8 cellular contexts compared by ENCODE assay signal in the genomic region with DNA sequence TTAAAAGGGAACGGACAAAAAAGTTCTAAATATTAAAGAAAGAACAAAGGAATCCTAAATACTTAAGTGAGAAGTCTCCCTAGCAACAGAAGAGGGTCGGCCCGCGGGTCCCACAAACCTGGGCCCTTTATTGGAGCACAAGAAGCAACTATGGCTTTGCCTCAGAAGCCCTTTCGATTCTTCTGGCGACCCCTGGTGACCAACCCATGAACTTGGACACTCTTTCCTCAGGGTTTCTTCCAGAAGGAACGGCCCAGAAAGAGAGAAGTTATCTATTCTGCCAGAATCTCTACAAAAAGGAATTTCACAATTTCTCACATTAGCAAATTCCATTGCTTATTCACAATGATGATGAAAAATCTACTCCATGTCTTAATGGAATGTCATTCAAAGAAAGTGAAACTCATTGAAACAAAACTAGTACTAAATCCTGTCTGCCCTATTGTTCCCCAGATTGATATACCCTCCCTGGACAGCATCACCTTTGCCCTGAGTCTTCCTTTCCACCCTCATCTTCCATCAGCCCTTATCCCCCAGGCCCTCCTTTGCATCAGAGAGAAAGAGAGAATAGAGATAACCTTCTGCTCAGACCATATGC. TPM values are rescaled to one million over a fixed set of nuclear protein-coding genes. Genes with fewer than 3 reads are reported as not detected.
A peak's percentile ranks its signal among the peaks of the same experiment; 100 is the strongest.
DNase-seq lines count a peak whose midpoint lies in the region; ATAC-seq lines count a peak whose summit lies in the region.

No MANE protein-coding gene starts in this region.

- no peak overlapping the region for H3K27ac ChIP-seq in caudate nucleus (ENCODE audit: low read depth, low read length)

- DNase-seq in ELF-1 (ENCODE audit: low read depth, low spot score) = peak; percentile 69
- peak; percentile 28 for DNase-seq in HuH-7 (ENCODE audit: low spot score)
- peak; percentile 71 for DNase-seq in RPMI7951 (ENCODE audit: low read depth)
- peak in 37 of 61 donors; percentile 2 to 45 (median 15) for DNase-seq in caudate nucleus (lab: John Stamatoyannopoulos, UW)
- DNase-seq in kidney tubule cell (ENCODE audit: low spot score) = peak; percentile 53
- peak; percentile 25 to 30 for DNase-seq in stimulated activated naive CD8-positive, alpha-beta T cell treated with anti-CD3 and anti-CD28 coated beads, Interleukin-15, amount 100 ng/mL, for 72 hours

- no peak overlapping the region for H3K27ac Mint-ChIP-seq in stimulated activated naive CD8-positive, alpha-beta T cell treated with anti-CD3 and anti-CD28 coated beads, Interleukin-15, amount 100 ng/mL, for 72 hours

- no peak overlapping the region for H3K4me3 Mint-ChIP-seq in stimulated activated naive CD8-positive, alpha-beta T cell treated with anti-CD3 and anti-CD28 coated beads, Interleukin-15, amount 100 ng/mL, for 72 hours

- peak; percentile 53 for ATAC-seq in stimulated activated naive CD8-positive, alpha-beta T cell treated with anti-CD3 and anti-CD28 coated beads, Interleukin-15, amount 100 ng/mL, for 72 hours
- ATAC-seq in HG02759 (IDR thresholded peaks at IDR 0.05; ENCODE audit: unreplicated experiment) (no peak), HG02623 (IDR thresholded peaks at IDR 0.05; ENCODE audit: unreplicated experiment) (no peak)

- H3K9me3 Mint-ChIP-seq in stimulated activated naive CD8-positive, alpha-beta T cell treated with anti-CD3 and anti-CD28 coated beads, Interleukin-15, amount 100 ng/mL, for 72 hours = no peaks in the 10 kb centered on the region

- no peaks in the 10 kb centered on the region for H3K27me3 Mint-ChIP-seq in stimulated activated naive CD8-positive, alpha-beta T cell treated with anti-CD3 and anti-CD28 coated beads, Interleukin-15, amount 100 ng/mL, for 72 hours

- no peaks in the 10 kb centered on the region for H3K4me1 Mint-ChIP-seq in stimulated activated naive CD8-positive, alpha-beta T cell treated with anti-CD3 and anti-CD28 coated beads, Interleukin-15, amount 100 ng/mL, for 72 hours

RNA-seq across cellular contexts. Expression of a gene that starts 43.7 kb away (rescaled TPM):
- 3.8 and 5.8 TPM in 2 replicates for total RNA-seq in RPMI7951 (2014; rRNA removed; shearing (Covaris generic))

Comparison
In these comparisons a context has a peak if more than half of its experiments do, and no peak if none do; other contexts are left out.
1. DNase-seq: peak in every context shown above with its lines; median percentile 71 in RPMI7951; 69 in ELF-1; 53 in kidney tubule cell; 28 in HuH-7; 28 in stimulated activated naive CD8-positive, alpha-beta T cell treated with anti-CD3 and anti-CD28 coated beads, Interleukin-15, amount 100 ng/mL, for 72 hours; 15 in caudate nucleus.